10 cellular contexts compared by ENCODE assay signal in the genomic region with DNA sequence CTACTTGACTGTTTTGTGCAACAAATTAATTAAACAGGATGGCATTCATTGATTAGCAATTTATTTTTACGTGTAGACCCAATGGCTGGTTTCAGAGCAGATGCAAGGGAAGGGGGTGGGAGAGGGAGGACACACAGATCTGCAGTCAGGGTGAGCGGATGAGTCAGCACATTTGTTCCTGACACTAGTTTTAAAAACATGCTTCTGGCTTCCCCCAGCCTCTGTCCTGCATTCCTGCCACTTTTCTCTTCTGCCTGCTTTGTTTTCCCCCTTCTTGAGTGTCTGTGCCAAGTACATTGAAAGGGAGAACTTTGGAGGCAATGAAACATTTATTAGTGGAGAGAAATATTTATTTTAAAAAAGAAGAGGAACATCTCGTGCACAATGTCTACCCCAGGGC. TPM values are rescaled to one million over a fixed set of nuclear protein-coding genes. Genes with fewer than 3 reads are reported as not detected.
DNase-seq lines count a peak whose midpoint lies in the region; ATAC-seq and TF ChIP-seq lines count a peak whose summit lies in the region.
"Had no signal": no experiment of that assay in that cellular context is flagged by ENCODE, and none has a peak within 500 bp of the region (broad histone marks: within the 10 kb centered on the region; RNA-seq: fewer than 3 reads in every experiment).

No MANE protein-coding gene starts in this region.

- H3K27ac ChIP-seq in iPS-18a (ENCODE audit: low read length), result peak overlapping the region; percentile 40
- peak overlapping the region; percentile 22 to 36 for H3K27ac ChIP-seq in tibial artery
- H3K27ac ChIP-seq: 22Rv1 had no signal

- H3K4me1 Mint-ChIP-seq in natural killer cell treated with Interleukin-12 subunit alpha and Interleukin-12 subunit beta and Interleukin-15 and Interleukin-18, amount 100 ng/mL, for 72 hours (ENCODE audit: low read depth in 2 of 2), result no peaks in the 10 kb centered on the region

- H3K27me3 ChIP-seq in adipocyte (replicated peaks; ENCODE audit: control insufficient read depth, insufficient read depth, low read length) (no peaks in the 10 kb centered on the region), iPS-18a (ENCODE audit: control insufficient read depth, insufficient read depth, low read length) (no peaks in the 10 kb centered on the region), tibial artery (no peaks in the 10 kb centered on the region)

- intact Hi-C loops in tibial artery (cut with DNase I; ENCODE audit: low total_unique reads), result no loop called here

- H3K4me3 ChIP-seq in adipocyte (ENCODE audit: low read length), result peak overlapping the region; percentile 46
- H3K4me3 ChIP-seq in iPS-18a (ENCODE audit: low read length), result no peak overlapping the region
- no peak overlapping the region for H3K4me3 ChIP-seq in tibial artery

- H3K9me3 Mint-ChIP-seq in natural killer cell treated with Interleukin-12 subunit alpha and Interleukin-12 subunit beta and Interleukin-15 and Interleukin-18, amount 100 ng/mL, for 72 hours, result no peaks in the 10 kb centered on the region

- H3K36me3 Mint-ChIP-seq in natural killer cell treated with Interleukin-12 subunit alpha and Interleukin-12 subunit beta and Interleukin-15 and Interleukin-18, amount 100 ng/mL, for 72 hours, result no peaks in the 10 kb centered on the region

- peaks cover 6 to 22% of the 10 kb centered on the region in 2 donors for H3K27me3 Mint-ChIP-seq in natural killer cell treated with Interleukin-12 subunit alpha and Interleukin-12 subunit beta and Interleukin-15 and Interleukin-18, amount 100 ng/mL, for 72 hours

- TF ChIP-seq CTCF in tibial artery (IDR thresholded peaks at IDR 0.05), result no peak

- H3K27ac Mint-ChIP-seq in natural killer cell treated with Interleukin-12 subunit alpha and Interleukin-12 subunit beta and Interleukin-15 and Interleukin-18, amount 100 ng/mL, for 72 hours, result no peak overlapping the region

- DNase-seq in DMS 273 (lab: John Stamatoyannopoulos, UW; ENCODE audit: unreplicated experiment) (peak; percentile 60), DMS 273 treated with DMSO at 0.1 percent for 48 hours (lab: John Stamatoyannopoulos, UW) (no peak), adipocyte (ENCODE audit: low read depth) (peak; percentile 86), tibial artery (no peak)
- DNase-seq in stimulated activated CD4-positive, alpha-beta T cell treated with anti-CD3 and anti-CD28 coated beads, Interleukin-2, amount 100 ng/mL, for 24 hours, result no peak
- DNase-seq in natural killer cell treated with Interleukin-12 subunit alpha and Interleukin-12 subunit beta and Interleukin-15 and Interleukin-18, amount 100 ng/mL, for 72 hours (ENCODE audit: low spot score), result no peak
- DNase-seq in activated naive CD4-positive, alpha-beta T cell treated with Interleukin-2 at 50 U/mL for 16 hours, result no peak

- H3K4me1 ChIP-seq in adipocyte (ENCODE audit: control insufficient read depth, insufficient read depth, low read length) (peaks cover 42% of the 10 kb centered on the region), iPS-18a (ENCODE audit: control insufficient read depth, low read depth, low read length) (peaks cover 31% of the 10 kb centered on the region), tibial artery (peaks cover 0 to 17% (median 10%) of the 10 kb centered on the region in 4 donors)

- ATAC-seq in natural killer cell treated with Interleukin-12 subunit alpha and Interleukin-12 subunit beta and Interleukin-15 and Interleukin-18, amount 100 ng/mL, for 72 hours, result no peak
- ATAC-seq: Panc1 had no signal

- H3K9me3 ChIP-seq in adipocyte (ENCODE audit: control insufficient read depth, low read length) (no peaks in the 10 kb centered on the region), iPS-18a (ENCODE audit: control insufficient read depth, low read depth, low read length) (no peaks in the 10 kb centered on the region), tibial artery (no peaks in the 10 kb centered on the region)

- H3K4me3 Mint-ChIP-seq in natural killer cell treated with Interleukin-12 subunit alpha and Interleukin-12 subunit beta and Interleukin-15 and Interleukin-18, amount 100 ng/mL, for 72 hours, result no peak overlapping the region

- H3K36me3 ChIP-seq in adipocyte (ENCODE audit: control insufficient read depth, insufficient read depth, low read length, severe bottlenecking), result peaks cover 19% of the 10 kb centered on the region
- peaks cover 32% of the 10 kb centered on the region for H3K36me3 ChIP-seq in iPS-18a (ENCODE audit: control insufficient read depth, low read depth, low read length)
- peaks cover 0 to 9% (median 0%) of the 10 kb centered on the region in 3 donors for H3K36me3 ChIP-seq in tibial artery

- H3K9ac ChIP-seq in adipocyte (ENCODE audit: low read length) (peak overlapping the region; percentile 80), iPS-18a (ENCODE audit: low read length) (peak overlapping the region; percentile 65)

RNA-seq across cellular contexts. Expression of gene NRP2, which starts 52.1 kb away (rescaled TPM):
- 1 to 10 TPM; 1.5 to 2.6 TPM for total RNA-seq in natural killer cell treated with Interleukin-12 subunit alpha and Interleukin-12 subunit beta and Interleukin-15 and Interleukin-18, amount 100 ng/mL, for 72 hours

Comparison
In these comparisons a context has a peak if more than half of its experiments do, and no peak if none do; other contexts are left out.
1. DNase-seq: peak in DMS 273 (single experiment) and adipocyte (single experiment); none in DMS 273 treated with DMSO at 0.1 percent for 48 hours (single experiment), tibial artery (0 of 2), stimulated activated CD4-positive, alpha-beta T cell treated with anti-CD3 and anti-CD28 coated beads, Interleukin-2, amount 100 ng/mL, for 24 hours (0 of 2), natural killer cell treated with Interleukin-12 subunit alpha and Interleukin-12 subunit beta and Interleukin-15 and Interleukin-18, amount 100 ng/mL, for 72 hours (single experiment) and activated naive CD4-positive, alpha-beta T cell treated with Interleukin-2 at 50 U/mL for 16 hours (single experiment).